8 cellular contexts compared by ENCODE assay signal in the genomic region with DNA sequence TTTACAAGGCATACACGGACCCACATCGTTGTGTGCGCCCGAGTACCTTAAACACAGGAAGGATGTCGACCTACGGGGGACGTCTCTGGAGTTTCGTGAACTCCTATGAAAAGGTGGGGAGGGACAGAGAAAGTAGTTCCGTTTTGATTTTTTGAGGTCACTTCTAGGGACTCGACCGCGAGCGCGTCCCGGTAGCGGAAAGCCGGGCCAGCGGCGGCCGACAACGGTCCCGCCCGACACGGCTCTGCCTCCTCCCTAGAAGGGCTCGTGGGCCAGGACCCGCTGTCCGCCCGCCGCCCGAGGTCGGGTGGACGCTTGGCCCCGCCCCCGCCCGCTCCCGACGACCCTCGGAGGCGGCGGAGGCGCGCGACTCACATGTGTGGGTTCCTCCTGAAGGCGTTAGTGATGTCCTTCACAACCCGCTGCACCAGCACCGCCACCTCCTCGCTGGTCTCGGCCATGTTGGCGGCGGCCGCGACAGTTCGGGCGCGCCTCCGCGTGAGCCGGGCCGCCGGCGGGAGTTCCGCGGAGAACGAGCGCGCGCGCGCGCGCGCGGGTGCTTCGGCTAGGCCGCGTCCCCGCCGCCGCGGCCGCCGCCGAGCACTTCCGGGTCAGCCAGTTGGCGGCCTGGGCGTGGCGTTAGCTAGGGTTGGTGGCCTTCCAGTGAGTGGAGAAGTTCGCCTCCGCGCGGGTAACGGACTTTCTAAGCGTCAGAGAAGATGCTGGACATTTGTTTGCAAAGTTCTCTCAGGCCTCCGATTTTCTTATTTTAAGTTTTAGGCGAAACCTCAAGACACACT. TPM values are rescaled to one million over a fixed set of nuclear protein-coding genes. Genes with fewer than 3 reads are reported as not detected.
DNase-seq lines count a peak whose midpoint lies in the region; ATAC-seq and TF ChIP-seq lines count a peak whose summit lies in the region.

A gene with protein sequence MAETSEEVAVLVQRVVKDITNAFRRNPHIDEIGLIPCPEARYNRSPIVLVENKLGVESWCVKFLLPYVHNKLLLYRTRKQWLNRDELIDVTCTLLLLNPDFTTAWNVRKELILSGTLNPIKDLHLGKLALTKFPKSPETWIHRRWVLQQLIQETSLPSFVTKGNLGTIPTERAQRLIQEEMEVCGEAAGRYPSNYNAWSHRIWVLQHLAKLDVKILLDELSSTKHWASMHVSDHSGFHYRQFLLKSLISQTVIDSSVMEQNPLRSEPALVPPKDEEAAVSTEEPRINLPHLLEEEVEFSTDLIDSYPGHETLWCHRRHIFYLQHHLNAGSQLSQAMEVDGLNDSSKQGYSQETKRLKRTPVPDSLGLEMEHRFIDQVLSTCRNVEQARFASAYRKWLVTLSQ (minus strand): TSS at position 534 of the 800 bp plus-strand sequence. CDS start 73 bp downstream, at position 461.

- H3K4me1 ChIP-seq in osteoblast (ENCODE audit: insufficient read depth, low read length) (peaks cover 18% of the 10 kb centered on the region), testis (peaks cover 7% of the 10 kb centered on the region)

- H2AFZ ChIP-seq in osteoblast (ENCODE audit: low read length) = peak within 1 kb of the TSS; percentile 92

- peak within 1 kb of the TSS; percentile 83 for H3K4me3 ChIP-seq in osteoblast (ENCODE audit: insufficient read depth, low read length)
- H3K4me3 ChIP-seq in testis = peak within 1 kb of the TSS; percentile 87 to 92

- peaks cover 6% of the 10 kb centered on the region for H4K20me1 ChIP-seq in osteoblast (ENCODE audit: insufficient read depth, low read length)

- H3K4me2 ChIP-seq in osteoblast (ENCODE audit: insufficient read depth, low read length) = peak within 1 kb of the TSS; percentile 90

- H3K27ac ChIP-seq in osteoblast (ENCODE audit: low read depth, low read length) (peak within 1 kb of the TSS; percentile 88), testis (peak within 1 kb of the TSS; percentile 96 to 97)

- DNase-seq in NCI-H1092 treated with DMSO at 0.1 percent for 48 hours (lab: John Stamatoyannopoulos, UW) (peak; percentile 92), SKM-1 treated with dmso at 0.1 percent for 144 hours (lab: John Stamatoyannopoulos, UW; ENCODE audit: unreplicated experiment) (peak; percentile 52), glutamatergic neuron (peak; percentile 92), osteoblast (ENCODE audit: insufficient read length, low spot score, missing footprints) (peak; percentile 95), testis (peak; percentile 95)

- H3K4me1 Mint-ChIP-seq in activated naive CD8-positive, alpha-beta T cell (ENCODE audit: low read depth) = peaks cover 34% of the 10 kb centered on the region
- peaks cover 18% of the 10 kb centered on the region for H3K4me1 Mint-ChIP-seq in glutamatergic neuron (ENCODE audit: low read depth, unreplicated experiment)

- peaks cover 49% of the 10 kb centered on the region for H3K79me2 ChIP-seq in osteoblast (ENCODE audit: insufficient read depth, low read length)

- TF ChIP-seq CTCF in glutamatergic neuron (IDR thresholded peaks at IDR 0.05; ENCODE audit: partially characterized antibody, unreplicated experiment) (no peak), osteoblast (IDR thresholded peaks at IDR 0.05; ENCODE audit: extremely low read depth, low read depth, low read length) (no peak), testis (IDR thresholded peaks at IDR 0.05) (no peak)

- no peaks in the 10 kb centered on the region for H3K27me3 ChIP-seq in osteoblast (ENCODE audit: insufficient read depth, low read length)
- H3K27me3 ChIP-seq in testis = no peaks in the 10 kb centered on the region

- H3K36me3 ChIP-seq in osteoblast (ENCODE audit: insufficient read depth, low read length) = peaks cover 4% of the 10 kb centered on the region
- H3K36me3 ChIP-seq in testis (ENCODE audit: low read depth, missing control alignments) = no peaks in the 10 kb centered on the region

- no peaks in the 10 kb centered on the region for H3K9me3 ChIP-seq in osteoblast (ENCODE audit: low read depth, low read length)
- H3K9me3 ChIP-seq in testis = no peaks in the 10 kb centered on the region

- H3K27ac Mint-ChIP-seq in activated naive CD8-positive, alpha-beta T cell = peak within 1 kb of the TSS; percentile 94
- H3K27ac Mint-ChIP-seq in glutamatergic neuron (ENCODE audit: unreplicated experiment) = peak within 1 kb of the TSS; percentile 84

- no peaks in the 10 kb centered on the region for H3K27me3 Mint-ChIP-seq in activated naive CD8-positive, alpha-beta T cell
- peaks cover 3% of the 10 kb centered on the region for H3K27me3 Mint-ChIP-seq in glutamatergic neuron (ENCODE audit: unreplicated experiment)

- H3K9me3 Mint-ChIP-seq in activated naive CD8-positive, alpha-beta T cell (ENCODE audit: low read depth) = no peaks in the 10 kb centered on the region
- peaks cover 6% of the 10 kb centered on the region for H3K9me3 Mint-ChIP-seq in glutamatergic neuron (ENCODE audit: unreplicated experiment)

- 0% methylated on average over 11 to 87 of the region's 95 CpGs for WGBS in testis, 2 donors

- peak; percentile 86 for ATAC-seq in HG02623 (IDR thresholded peaks at IDR 0.05; ENCODE audit: unreplicated experiment)

- H3K4me3 Mint-ChIP-seq in activated naive CD8-positive, alpha-beta T cell = peak within 1 kb of the TSS; percentile 95
- peak within 1 kb of the TSS; percentile 90 for H3K4me3 Mint-ChIP-seq in glutamatergic neuron (ENCODE audit: unreplicated experiment)

- peaks cover 8% of the 10 kb centered on the region for H3K36me3 Mint-ChIP-seq in activated naive CD8-positive, alpha-beta T cell
- no peaks in the 10 kb centered on the region for H3K36me3 Mint-ChIP-seq in glutamatergic neuron (ENCODE audit: unreplicated experiment)

- TF ChIP-seq POLR2A in GM10847 (IDR thresholded peaks at IDR 0.05; ENCODE audit: extremely low read depth, insufficient read length) (peak; percentile 93), testis (IDR thresholded peaks at IDR 0.05) (no peak)

- intact Hi-C loops in testis (cut with DNase I; ENCODE audit: low total_unique reads) = no loop called here

RNA-seq across cellular contexts. Expression of the gene that starts here (rescaled TPM):
- 49.9 TPM for total RNA-seq in glutamatergic neuron (ENCODE audit: unreplicated experiment)
- 66.6 and 67.2 TPM in 2 replicates for total RNA-seq in osteoblast
- 10 to 100 TPM; 68.8 to 72.2 TPM for total RNA-seq in testis
- polyA plus RNA-seq in testis (ENCODE audit: insufficient read depth, low read depth, low replicate concordance) = 27.0 TPM

Comparison
In these comparisons a context has a peak if more than half of its experiments do, and no peak if none do; other contexts are left out.
1. Peak in every context shown above with its lines: DNase-seq, ATAC-seq, H3K4me3 ChIP-seq and H3K27ac ChIP-seq.